Comparison of ENCODE assay signal across 8 cellular contexts in genomic region chr2:112181571-112182290, GRCh38. TPM values are rescaled to one million over a fixed set of nuclear protein-coding genes. Genes with fewer than 3 reads are reported as not detected.
DNase-seq lines count a peak whose midpoint lies in the region; ATAC-seq and TF ChIP-seq lines count a peak whose summit lies in the region.

No MANE protein-coding gene starts in this region.

- no peaks in the 10 kb centered on the region for H3K9me2 ChIP-seq in OCI-LY1 (ENCODE audit: low read depth, low read length)

- H3K79me2 ChIP-seq in OCI-LY1 (ENCODE audit: insufficient read depth, low read length) (no peaks in the 10 kb centered on the region), smooth muscle cell (ENCODE audit: low read depth) (no peaks in the 10 kb centered on the region)

- H3K36me3 Mint-ChIP-seq in CD4-positive, alpha-beta memory T cell, result peaks cover 0 to 24% of the 10 kb centered on the region in 2 donors
- peaks cover 0 to 15% (median 11%) of the 10 kb centered on the region in 5 donors for H3K36me3 Mint-ChIP-seq in naive thymus-derived CD4-positive, alpha-beta T cell
- H3K36me3 Mint-ChIP-seq in type B pancreatic cell, result peaks cover 12% of the 10 kb centered on the region

- H3K27ac Mint-ChIP-seq in CD4-positive, alpha-beta memory T cell, result peak overlapping the region; percentile 93 to 98 (median 96)
- H3K27ac Mint-ChIP-seq in naive thymus-derived CD4-positive, alpha-beta T cell, result peak overlapping the region; percentile 87 to 99 (median 96)
- no peak overlapping the region for H3K27ac Mint-ChIP-seq in type B pancreatic cell

- intact Hi-C loops in CD4-positive, alpha-beta memory T cell (cut with micrococcal nuclease), result loop anchor here (10.0 kb wide), 1 partner anchor 1057 kb away; the partner anchor contains the start of gene BCL2L11
- intact Hi-C loops in naive thymus-derived CD4-positive, alpha-beta T cell (cut with micrococcal nuclease), result loop anchor here (1.0 to 10.0 kb wide), 12 partner anchors 7 to 1703 kb away; partner anchors contain the start of genes CHCHD5 (in 1 of the 2), CKAP2L (in 1 of the 2), ZC3H6 (in 1 of the 2) and ZC3H8 (in 1 of the 2)

- H3K27me3 ChIP-seq in CD4-positive, alpha-beta memory T cell (ENCODE audit: insufficient read depth, low read length), result no peaks in the 10 kb centered on the region
- no peaks in the 10 kb centered on the region; the same call in 1 of the 2 replicates for H3K27me3 ChIP-seq in OCI-LY1 (ENCODE audit: insufficient read depth, low read length)
- H3K27me3 ChIP-seq in naive thymus-derived CD4-positive, alpha-beta T cell (ENCODE audit: control insufficient read depth in 2 of 2, insufficient read depth in 2 of 2, low read length in 2 of 2), result no peaks in the 10 kb centered on the region
- peaks cover 25% of the 10 kb centered on the region for H3K27me3 ChIP-seq in smooth muscle cell (ENCODE audit: low read depth)

- H3K4me2 ChIP-seq in OCI-LY1 (ENCODE audit: low read length) (peak overlapping the region; percentile 0; the same call in 1 of the 2 replicates), smooth muscle cell (no peak overlapping the region)

- no peaks in the 10 kb centered on the region for H3K9me3 Mint-ChIP-seq in CD4-positive, alpha-beta memory T cell
- peaks cover 0 to 3% (median 0%) of the 10 kb centered on the region in 11 donors for H3K9me3 Mint-ChIP-seq in naive thymus-derived CD4-positive, alpha-beta T cell
- peaks cover 8% of the 10 kb centered on the region for H3K9me3 Mint-ChIP-seq in type B pancreatic cell

- H3K9ac ChIP-seq in OCI-LY1 (ENCODE audit: low read length), result no peak overlapping the region
- H3K9ac ChIP-seq in smooth muscle cell (ENCODE audit: low read depth), result no peak overlapping the region

- H4K20me1 ChIP-seq in OCI-LY1 (ENCODE audit: insufficient read depth, low read length), result no peaks in the 10 kb centered on the region
- H4K20me1 ChIP-seq in smooth muscle cell (ENCODE audit: low read depth), result no peaks in the 10 kb centered on the region

- H3K36me3 ChIP-seq in CD4-positive, alpha-beta memory T cell (ENCODE audit: insufficient read depth, low read length), result peaks cover 4% of the 10 kb centered on the region
- H3K36me3 ChIP-seq in OCI-LY1 (ENCODE audit: insufficient read depth, low read length), result no peaks in the 10 kb centered on the region; the same call in 1 of the 2 replicates
- peaks cover 0 to 5% (median 0%) of the 10 kb centered on the region in 3 experiments for H3K36me3 ChIP-seq in naive thymus-derived CD4-positive, alpha-beta T cell (ENCODE audit: control insufficient read depth in 2 of 3, insufficient read depth in 3 of 3, low read length in 3 of 3)
- H3K36me3 ChIP-seq in smooth muscle cell (ENCODE audit: low read depth), result no peaks in the 10 kb centered on the region

- peaks cover 54% of the 10 kb centered on the region for H3K4me1 ChIP-seq in CD4-positive, alpha-beta memory T cell (ENCODE audit: insufficient read depth, low read length)
- peaks cover 23% of the 10 kb centered on the region for H3K4me1 ChIP-seq in OCI-LY1 (ENCODE audit: insufficient read depth, low read length, severe bottlenecking)
- peaks cover 0 to 32% of the 10 kb centered on the region in 2 donors for H3K4me1 ChIP-seq in naive thymus-derived CD4-positive, alpha-beta T cell (ENCODE audit: control insufficient read depth in 2 of 2, insufficient read depth in 2 of 2, low read length in 2 of 2)
- H3K4me1 ChIP-seq in smooth muscle cell (ENCODE audit: low read depth), result no peaks in the 10 kb centered on the region

- WGBS in smooth muscle cell (ENCODE audit: low lambda C conversion rate), result 62% methylated on average over 54 of the region's 54 CpGs

- peak overlapping the region; percentile 71 to 77 for H3K4me3 ChIP-seq in CD4-positive, alpha-beta memory T cell (ENCODE audit: low read length in 2 of 2)
- no peak overlapping the region for H3K4me3 ChIP-seq in OCI-LY1 (ENCODE audit: low read depth, low read length, poor library complexity, severe bottlenecking)
- peak overlapping the region; percentile 71 for H3K4me3 ChIP-seq in naive thymus-derived CD4-positive, alpha-beta T cell (ENCODE audit: low read length)
- H3K4me3 ChIP-seq in smooth muscle cell, result no peak overlapping the region

- H2AFZ ChIP-seq in OCI-LY1 (ENCODE audit: low read length) (no peak overlapping the region), smooth muscle cell (ENCODE audit: low read depth) (no peak overlapping the region)

- no peak for TF ChIP-seq CTCF in OCI-LY1 (IDR thresholded peaks at IDR 0.05; ENCODE audit: low read length)
- TF ChIP-seq CTCF in type B pancreatic cell (conservative IDR thresholded peaks at IDR 0.05), result no peak
- no peak for TF ChIP-seq CTCF in smooth muscle cell (IDR thresholded peaks at IDR 0.05; ENCODE audit: borderline replicate concordance, insufficient read depth, poor library complexity, severe bottlenecking)

- peak overlapping the region; percentile 87 to 94 (median 90) for H3K4me3 Mint-ChIP-seq in CD4-positive, alpha-beta memory T cell
- H3K4me3 Mint-ChIP-seq in naive thymus-derived CD4-positive, alpha-beta T cell, result peak overlapping the region; percentile 85 to 94 (median 90)
- H3K4me3 Mint-ChIP-seq in type B pancreatic cell, result no peak overlapping the region

- POLR2A ChIA-PET in CD4-positive, alpha-beta memory T cell (lab: Charles Lee; ENCODE audit: partially characterized antibody), result interaction anchor here (0.6 to 6.6 kb wide), 19 partner anchors 8 to 244 kb away, joined by 3 to 73 read pairs (median 6); partner anchors contain the start of genes TMEM87B and ZC3H8
- POLR2A ChIA-PET in naive thymus-derived CD4-positive, alpha-beta T cell (lab: Charles Lee), result interaction anchor here (0.7 to 6.1 kb wide), 22 partner anchors 8 to 126 kb away, joined by 3 to 69 read pairs (median 5); partner anchors contain the start of genes FBLN7, TMEM87B and ZC3H8

- peak overlapping the region; percentile 72 for H3K27ac ChIP-seq in CD4-positive, alpha-beta memory T cell (ENCODE audit: low read depth, low read length)
- H3K27ac ChIP-seq in OCI-LY1 (ENCODE audit: low read depth, low read length, poor library complexity, severe bottlenecking) (peak overlapping the region; percentile 49), smooth muscle cell (ENCODE audit: low read depth) (no peak overlapping the region)
- H3K27ac ChIP-seq in naive thymus-derived CD4-positive, alpha-beta T cell (ENCODE audit: low read depth, low read length), result peak overlapping the region; percentile 89

- no peaks in the 10 kb centered on the region for H3K27me3 Mint-ChIP-seq in CD4-positive, alpha-beta memory T cell
- H3K27me3 Mint-ChIP-seq in naive thymus-derived CD4-positive, alpha-beta T cell, result peaks cover 0 to 11% (median 0%) of the 10 kb centered on the region in 5 donors
- H3K27me3 Mint-ChIP-seq in type B pancreatic cell, result peaks cover 18% of the 10 kb centered on the region

- ATAC-seq in naive thymus-derived CD4-positive, alpha-beta T cell, result peak; percentile 89

- peak; percentile 72 to 79 (median 76) for DNase-seq in CD4-positive, alpha-beta memory T cell
- peak; percentile 68 for DNase-seq in activated T-helper 9 cell treated with anti-CD3 and anti-CD28 coated beads, Interleukin-2, amount 50 U/mL, for 16 hours (ENCODE audit: low read depth)
- DNase-seq in naive thymus-derived CD4-positive, alpha-beta T cell, result peak; percentile 53 to 76 (median 71)
- DNase-seq in type B pancreatic cell (ENCODE audit: extremely low spot score, unreplicated experiment), result no peak
- DNase-seq in smooth muscle cell (lab: John Stamatoyannopoulos, UW; ENCODE audit: unreplicated experiment), result no peak
- no peak for DNase-seq in cerebellum (ENCODE audit: low spot score)
- no peak for DNase-seq in kidney tubule cell (ENCODE audit: low spot score)

- H3F3A ChIP-seq in OCI-LY1 (ENCODE audit: insufficient read depth, low read length) (no peaks in the 10 kb centered on the region), smooth muscle cell (ENCODE audit: low read depth) (no peaks in the 10 kb centered on the region)

- CTCF ChIA-PET in CD4-positive, alpha-beta memory T cell (lab: Charles Lee; ENCODE audit: partially characterized antibody), result interaction anchor here (0.8 to 3.1 kb wide), 14 partner anchors 9 to 299 kb away, joined by 3 to 17 read pairs (median 4); partner anchors contain the start of gene ZC3H8
- CTCF ChIA-PET in naive thymus-derived CD4-positive, alpha-beta T cell (lab: Charles Lee), result interaction anchor here (1.0 to 2.5 kb wide), 6 partner anchors 10 to 79 kb away, joined by 3 to 17 read pairs (median 4); partner anchors contain the start of gene ZC3H8

- no peaks in the 10 kb centered on the region for H3K9me3 ChIP-seq in CD4-positive, alpha-beta memory T cell (ENCODE audit: control insufficient read depth in 1 of 2, low read length in 2 of 2)
- H3K9me3 ChIP-seq in OCI-LY1 (ENCODE audit: low read length) (no peaks in the 10 kb centered on the region; the same call in 1 of the 2 replicates), smooth muscle cell (replicated peaks; ENCODE audit: low read depth) (no peaks in the 10 kb centered on the region)
- H3K9me3 ChIP-seq in naive thymus-derived CD4-positive, alpha-beta T cell (ENCODE audit: control insufficient read depth in 2 of 3, low read length in 3 of 3), result no peaks in the 10 kb centered on the region

- peaks cover 38 to 78% (median 60%) of the 10 kb centered on the region in 4 donors for H3K4me1 Mint-ChIP-seq in CD4-positive, alpha-beta memory T cell
- H3K4me1 Mint-ChIP-seq in naive thymus-derived CD4-positive, alpha-beta T cell, result peaks cover 28 to 71% (median 63%) of the 10 kb centered on the region in 7 donors
- no peaks in the 10 kb centered on the region for H3K4me1 Mint-ChIP-seq in type B pancreatic cell (ENCODE audit: unreplicated experiment)

RNA-seq across cellular contexts. Expression of gene FBLN7, which starts 43.5 kb away (rescaled TPM):
- total RNA-seq in CD4-positive, alpha-beta memory T cell, result 10 to 100 TPM; 34.3 to 37.0 TPM
- 10 to 100 TPM; 29.3 to 41.2 TPM for polyA plus RNA-seq in CD4-positive, alpha-beta memory T cell
- total RNA-seq in naive thymus-derived CD4-positive, alpha-beta T cell, result 10 to 100 TPM; 12.1 to 36.3 (median 20.5) TPM
- polyA plus RNA-seq in naive thymus-derived CD4-positive, alpha-beta T cell, result 10 to 100 TPM; 21.0 to 29.0 TPM
- total RNA-seq in type B pancreatic cell (ENCODE audit: low replicate concordance) (4.2 and 9.5 TPM in 2 replicates), smooth muscle cell (1.1 and 3.2 TPM in 2 replicates), cerebellum (5.3 TPM)
- 1.7 and 2.7 TPM in 2 replicates for polyA plus RNA-seq in smooth muscle cell

Comparison
In these comparisons a context has a peak if more than half of its experiments do, and no peak if none do; other contexts are left out.
1. DNase-seq: peak in CD4-positive, alpha-beta memory T cell (5 of 5), activated T-helper 9 cell treated with anti-CD3 and anti-CD28 coated beads, Interleukin-2, amount 50 U/mL, for 16 hours (single experiment) and naive thymus-derived CD4-positive, alpha-beta T cell (9 of 9); none in type B pancreatic cell (single experiment), smooth muscle cell (single experiment), cerebellum (single experiment) and kidney tubule cell (single experiment).
2. H3K4me3 ChIP-seq: peak in CD4-positive, alpha-beta memory T cell (2 of 2) and naive thymus-derived CD4-positive, alpha-beta T cell (single experiment); none in OCI-LY1 (single experiment) and smooth muscle cell (single experiment).